Comparison of ENCODE assay signal across 14 cellular contexts in genomic region chr4:142565771-142566170, GRCh38.
DNase-seq lines count a peak whose midpoint lies in the region; ATAC-seq and TF ChIP-seq lines count a peak whose summit lies in the region.
"Had no signal": no experiment of that assay in that cellular context is flagged by ENCODE, and none has a peak within 500 bp of the region (broad histone marks: within the 10 kb centered on the region; RNA-seq: fewer than 3 reads in every experiment).

No MANE protein-coding gene starts in this region.

- peak overlapping the region; percentile 95 for H3K27ac Mint-ChIP-seq in activated T-cell treated with anti-CD3 and anti-CD28 coated beads, Interleukin-2, amount 50 U/mL, for 24 hours
- H3K27ac Mint-ChIP-seq in stimulated activated naive CD8-positive, alpha-beta T cell treated with anti-CD3 and anti-CD28 coated beads, Interleukin-15, Interleukin-2, amounts not matched to agents 100 ng/mL and 50 ng/mL, for 24 hours, result peak overlapping the region; percentile 62
- H3K27ac Mint-ChIP-seq: activated B cell treated with CpG ODN at 0.5 μM for 24 hours, naive B cell had no signal

- no peaks in the 10 kb centered on the region for H3K9me3 ChIP-seq in Panc1 (ENCODE audit: control insufficient read depth, insufficient read depth, low read depth, low read length)

- H3K4me1 Mint-ChIP-seq in activated T-cell treated with anti-CD3 and anti-CD28 coated beads, Interleukin-2, amount 50 U/mL, for 24 hours (ENCODE audit: low read depth), result peaks cover 72% of the 10 kb centered on the region
- peaks cover 44% of the 10 kb centered on the region for H3K4me1 Mint-ChIP-seq in stimulated activated naive CD8-positive, alpha-beta T cell treated with anti-CD3 and anti-CD28 coated beads, Interleukin-15, Interleukin-2, amounts not matched to agents 100 ng/mL and 50 ng/mL, for 24 hours (ENCODE audit: low read depth)
- H3K4me1 Mint-ChIP-seq: activated B cell treated with CpG ODN at 0.5 μM for 24 hours, naive B cell had no signal

- H3K27me3 Mint-ChIP-seq in activated T-cell treated with anti-CD3 and anti-CD28 coated beads, Interleukin-2, amount 50 U/mL, for 24 hours, result no peaks in the 10 kb centered on the region
- H3K27me3 Mint-ChIP-seq in stimulated activated naive CD8-positive, alpha-beta T cell treated with anti-CD3 and anti-CD28 coated beads, Interleukin-15, Interleukin-2, amounts not matched to agents 100 ng/mL and 50 ng/mL, for 24 hours, result no peaks in the 10 kb centered on the region
- H3K27me3 Mint-ChIP-seq: activated B cell treated with CpG ODN at 0.5 μM for 24 hours, naive B cell had no signal

- H3K9me3 Mint-ChIP-seq in activated T-cell treated with anti-CD3 and anti-CD28 coated beads, Interleukin-2, amount 50 U/mL, for 24 hours, result no peaks in the 10 kb centered on the region
- no peaks in the 10 kb centered on the region for H3K9me3 Mint-ChIP-seq in stimulated activated naive CD8-positive, alpha-beta T cell treated with anti-CD3 and anti-CD28 coated beads, Interleukin-15, Interleukin-2, amounts not matched to agents 100 ng/mL and 50 ng/mL, for 24 hours
- H3K9me3 Mint-ChIP-seq: activated B cell treated with CpG ODN at 0.5 μM for 24 hours, naive B cell had no signal

- CTCF ChIA-PET in Panc1 (lab: Charles Lee), result no interaction called here

- POLR2A ChIA-PET in Panc1 (lab: Charles Lee), result no interaction called here

- H3K36me3 ChIP-seq in Panc1 (ENCODE audit: control insufficient read depth, insufficient read depth, low read length), result no peaks in the 10 kb centered on the region

- intact Hi-C loops in Panc1 (cut with micrococcal nuclease; ENCODE audit: unreplicated experiment), result no loop called here

- peak overlapping the region; percentile 82 for H3K4me3 Mint-ChIP-seq in activated T-cell treated with anti-CD3 and anti-CD28 coated beads, Interleukin-2, amount 50 U/mL, for 24 hours
- H3K4me3 Mint-ChIP-seq in stimulated activated naive CD8-positive, alpha-beta T cell treated with anti-CD3 and anti-CD28 coated beads, Interleukin-15, Interleukin-2, amounts not matched to agents 100 ng/mL and 50 ng/mL, for 24 hours, result peak overlapping the region; percentile 80
- H3K4me3 Mint-ChIP-seq: activated B cell treated with CpG ODN at 0.5 μM for 24 hours, naive B cell had no signal

- no peak overlapping the region for H3K4me3 ChIP-seq in Panc1 (ENCODE audit: low read depth in 2 of 2, low read length in 2 of 2)
- H3K4me3 ChIP-seq in coronary artery, result peak overlapping the region; percentile 26
- H3K4me3 ChIP-seq: GM23248 had no signal

- H3K27ac ChIP-seq in Panc1 (ENCODE audit: low read length) (peak overlapping the region; percentile 39; the same call in 1 of the 2 replicates), coronary artery (peak overlapping the region in 1 of 2 donors; percentile 9)
- H3K27ac ChIP-seq: GM23248 had no signal

- H3K36me3 Mint-ChIP-seq in activated T-cell treated with anti-CD3 and anti-CD28 coated beads, Interleukin-2, amount 50 U/mL, for 24 hours (ENCODE audit: low read depth), result peaks cover 41% of the 10 kb centered on the region
- H3K36me3 Mint-ChIP-seq in stimulated activated naive CD8-positive, alpha-beta T cell treated with anti-CD3 and anti-CD28 coated beads, Interleukin-15, Interleukin-2, amounts not matched to agents 100 ng/mL and 50 ng/mL, for 24 hours (ENCODE audit: low read depth), result no peaks in the 10 kb centered on the region
- H3K36me3 Mint-ChIP-seq: naive B cell had no signal

- H3K27me3 ChIP-seq in Panc1 (ENCODE audit: control insufficient read depth, insufficient read depth, low read length), result no peaks in the 10 kb centered on the region

- no TSS peak for BruUV-seq in Panc1 (replicated peaks; lab: Mats Ljungman, UMichigan)

- no peaks in the 10 kb centered on the region for H3K4me1 ChIP-seq in Panc1 (ENCODE audit: control insufficient read depth, insufficient read depth, low read length)

- ATAC-seq in Panc1, result no peak

- no peak for DNase-seq in activated T-cell treated with anti-CD3 and anti-CD28 coated beads, Interleukin-2, amount 50 U/mL, for 24 hours
- DNase-seq in activated T-cell treated with anti-CD3 and anti-CD28 coated beads, Interleukin-2, amount 50 U/mL, for 1 hour, result no peak
- no peak for DNase-seq in Panc1 (ENCODE audit: low read depth, low spot score)
- DNase-seq in coronary artery (ENCODE audit: low spot score), result no peak
- no peak for DNase-seq in mucosa of gallbladder (ENCODE audit: low spot score)
- no peak for DNase-seq in NCI-H2227 (lab: John Stamatoyannopoulos, UW; ENCODE audit: unreplicated experiment)
- no peak for DNase-seq in dermis blood vessel endothelial cell
- DNase-seq: ACHN, activated B cell treated with CpG ODN at 0.5 μM for 24 hours, erythroblast, GM23248, naive B cell, SHP77 treated with DMSO at 0.1 percent for 48 hours had no signal

- TF ChIP-seq CTCF in Panc1 (IDR thresholded peaks at IDR 0.05) (no peak), coronary artery (IDR thresholded peaks at IDR 0.05) (no peak)

- in situ Hi-C loops in Panc1 (cut with HindIII; ENCODE audit: low pct_unique_long_range_greater_than_20kb, low sequenced_read_pairs), result no loop called here
